Comparison of ENCODE assay signal across 16 cellular contexts in the genomic region with DNA sequence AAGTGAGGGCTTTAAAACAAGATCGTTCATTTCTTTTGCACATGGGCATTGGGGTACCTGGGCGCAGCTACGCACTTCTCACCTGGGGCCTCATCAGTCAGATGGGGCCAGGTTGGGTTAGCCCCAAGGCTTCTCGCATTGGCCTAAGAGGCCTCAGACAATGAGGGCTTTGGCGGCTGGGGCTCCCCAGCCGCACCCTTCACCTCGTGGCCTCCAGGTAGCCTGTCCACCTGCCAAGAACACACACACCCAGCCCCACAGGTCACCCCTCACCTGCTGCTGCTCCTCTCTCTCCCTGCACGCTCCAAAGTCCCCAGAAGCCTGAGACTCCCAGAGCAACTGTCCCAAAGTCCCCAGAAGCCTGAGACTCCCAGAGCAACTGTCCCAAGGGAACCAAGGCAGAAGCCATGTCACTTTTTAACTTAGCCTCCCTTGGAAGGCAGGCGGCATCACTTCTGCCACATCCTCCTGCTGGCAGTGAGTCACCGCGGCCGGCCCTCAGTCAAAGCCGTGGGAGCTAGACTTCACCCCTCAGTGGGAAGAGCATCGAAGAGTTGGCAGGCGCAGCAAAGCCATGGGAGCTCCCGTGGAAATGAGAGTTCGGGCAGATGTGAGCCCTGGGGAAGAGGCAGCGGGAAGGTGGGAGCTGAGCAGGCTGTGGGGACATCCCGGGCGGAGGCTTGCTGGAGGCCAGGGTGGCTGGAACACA.
A peak's percentile ranks its signal among the peaks of the same experiment; 100 is the strongest.
DNase-seq lines count a peak whose midpoint lies in the region; ATAC-seq and TF ChIP-seq lines count a peak whose summit lies in the region.
"Had no signal": no experiment of that assay in that cellular context is flagged by ENCODE, and none has a peak within 500 bp of the region (broad histone marks: within the 10 kb centered on the region; RNA-seq: fewer than 3 reads in every experiment).

No MANE protein-coding gene starts in this region.

- no peak overlapping the region for H3K56ac ChIP-seq in IMR-90 (ENCODE audit: extremely low read depth, insufficient read depth, low read length)

- ATAC-seq in CD8-positive, alpha-beta T cell: no peak
- ATAC-seq in IMR-90 (ENCODE audit: low read depth) (no peak), GM18861 (IDR thresholded peaks at IDR 0.05; ENCODE audit: unreplicated experiment) (no peak)
- ATAC-seq in naive thymus-derived CD8-positive, alpha-beta T cell: no peak
- ATAC-seq: heart right ventricle had no signal

- CTCF ChIA-PET in CD8-positive, alpha-beta T cell (lab: Charles Lee): interaction anchor here (1.2 to 4.2 kb wide), 3 partner anchors 30 to 296 kb away, joined by 3 to 23 read pairs (median 4); no protein-coding TSS in a partner anchor
- CTCF ChIA-PET in IMR-90 (lab: Yijun Ruan, JAX): no interaction called here

- no peaks in the 10 kb centered on the region for H3K27me3 ChIP-seq in CD8-positive, alpha-beta T cell (ENCODE audit: insufficient read depth, low read length)
- H3K27me3 ChIP-seq in IMR-90 (ENCODE audit: control insufficient read depth, insufficient read depth, low read length) (no peaks in the 10 kb centered on the region), H7 (ENCODE audit: control insufficient read depth, insufficient read depth, low read length) (no peaks in the 10 kb centered on the region)
- H3K27me3 ChIP-seq: BLaER1, heart right ventricle, ovary, thyroid gland had no signal

- TF ChIP-seq CTCF in CD8-positive, alpha-beta T cell (IDR thresholded peaks at IDR 0.05): no peak
- TF ChIP-seq CTCF in IMR-90 (conservative IDR thresholded peaks at IDR 0.05; ENCODE audit: low read depth, low read length): no peak

- no peak overlapping the region for H4K91ac ChIP-seq in IMR-90 (ENCODE audit: insufficient read depth, low read depth, low read length)

- intact Hi-C loops in CD8-positive, alpha-beta T cell (cut with DNase I, micrococcal nuclease): no loop called here
- intact Hi-C loops in IMR-90 (cut with micrococcal nuclease): no loop called here

- H3K4ac ChIP-seq in IMR-90 (ENCODE audit: low read depth, low read length): no peak overlapping the region

- BruUV-seq in IMR-90 (replicated peaks; lab: Mats Ljungman, UMichigan): no TSS peak

- dilution Hi-C loops in IMR-90 (cut with HindIII; ENCODE audit: low sequenced_read_pairs, unreplicated experiment): no loop called here

- 98% methylated on average over 14 of the region's 20 CpGs; no CpG with 5 or more reads in 1 of the 2 experiments for WGBS in IMR-90 (ENCODE audit: extremely low coverage in 2 of 2, insufficient read length in 1 of 2), 2 experiments

- no peak overlapping the region for H3K27ac ChIP-seq in CD8-positive, alpha-beta T cell (ENCODE audit: low read depth, low read length)
- no peak overlapping the region for H3K27ac ChIP-seq in IMR-90 (ENCODE audit: insufficient read depth, low read length)
- H3K27ac ChIP-seq: heart right ventricle, ovary, thyroid gland had no signal

- no peak overlapping the region for H3K4me3 Mint-ChIP-seq in CD8-positive, alpha-beta T cell
- H3K4me3 Mint-ChIP-seq in naive thymus-derived CD8-positive, alpha-beta T cell: no peak overlapping the region
- H3K4me3 Mint-ChIP-seq: IgD-negative memory B cell had no signal

- no peak for DNase-seq in CD8-positive, alpha-beta T cell
- DNase-seq in IMR-90 (peak; percentile 19), astrocyte of the hippocampus (ENCODE audit: low read depth, low spot score) (peak; percentile 68), H7 (no peak), GM19238 (ENCODE audit: insufficient read length, low spot score) (no peak), NCI-H2107 (lab: John Stamatoyannopoulos, UW) (no peak)
- DNase-seq in naive thymus-derived CD8-positive, alpha-beta T cell: peak in 1 of 10 donors; percentile 13
- DNase-seq: heart right ventricle, midbrain, NCI-H82, ovary, small intestine, thyroid gland had no signal

- in situ Hi-C loops in IMR-90 (cut with MboI; ENCODE audit: low sequenced_read_pairs): no loop called here

- no peak overlapping the region for H2AK5ac ChIP-seq in IMR-90 (ENCODE audit: low read depth, low read length)

- H3K4me1 Mint-ChIP-seq in CD8-positive, alpha-beta T cell (ENCODE audit: low read depth): no peaks in the 10 kb centered on the region
- H3K4me1 Mint-ChIP-seq in naive thymus-derived CD8-positive, alpha-beta T cell: peaks cover 0 to 2% (median 0%) of the 10 kb centered on the region in 4 donors

- H2BK15ac ChIP-seq in IMR-90 (ENCODE audit: low read depth, low read length): no peak overlapping the region

- H3K9me1 ChIP-seq in IMR-90 (ENCODE audit: insufficient read depth, low read length): 0 out of 2 replicates have a peak, but pooled peaks cover 3% of the 10 kb centered on the region

- H2BK120ac ChIP-seq in IMR-90 (ENCODE audit: low read depth, low read length): no peak overlapping the region

- H3K9me3 ChIP-seq in CD8-positive, alpha-beta T cell (ENCODE audit: low read length): no peaks in the 10 kb centered on the region
- no peaks in the 10 kb centered on the region for H3K9me3 ChIP-seq in IMR-90 (ENCODE audit: control insufficient read depth, insufficient read depth, low read length)
- H3K9me3 ChIP-seq: BLaER1, heart right ventricle, ovary, thyroid gland had no signal

- H3K79me1 ChIP-seq in IMR-90 (ENCODE audit: low read depth in 1 of 2, low read length in 2 of 2): no peaks in the 10 kb centered on the region

- TF ChIP-seq RAD21 in IMR-90 (IDR thresholded peaks at IDR 0.05; ENCODE audit: low read length): no peak

- H4K5ac ChIP-seq in IMR-90 (ENCODE audit: low read depth, low read length): no peak overlapping the region

- no peak overlapping the region for H4K8ac ChIP-seq in IMR-90 (ENCODE audit: low read depth in 2 of 2, low read length in 2 of 2)

- H3K27ac Mint-ChIP-seq in CD8-positive, alpha-beta T cell: peak overlapping the region; percentile 4
- peak overlapping the region in 6 of 10 donors; percentile 6 to 73 (median 59) for H3K27ac Mint-ChIP-seq in naive thymus-derived CD8-positive, alpha-beta T cell

- H2BK5ac ChIP-seq in IMR-90 (ENCODE audit: low read depth, low read length, poor library complexity, severe bottlenecking): no peak overlapping the region

- POLR2A ChIA-PET in CD8-positive, alpha-beta T cell (lab: Charles Lee): interaction anchor here (0.9 kb wide), 1 partner anchor 14 kb away, joined by 3 read pairs; no protein-coding TSS in a partner anchor
- POLR2A ChIA-PET in IMR-90 (lab: Charles Lee; ENCODE audit: unreplicated experiment): no interaction called here
- POLR2A ChIA-PET in naive thymus-derived CD8-positive, alpha-beta T cell (lab: Charles Lee): no interaction called here

- peaks cover 19% of the 10 kb centered on the region for H4K20me1 ChIP-seq in IMR-90 (ENCODE audit: insufficient read depth, low read length)

- no peak overlapping the region for H2AFZ ChIP-seq in IMR-90 (replicated peaks; ENCODE audit: low read length, poor library complexity)

- no peak overlapping the region for H3K23ac ChIP-seq in IMR-90 (ENCODE audit: low read depth, low read length)

- H3K9ac ChIP-seq in IMR-90 (ENCODE audit: low read depth, low read length): no peak overlapping the region
- H3K9ac ChIP-seq: BLaER1 had no signal

- H3K36me3 Mint-ChIP-seq in CD8-positive, alpha-beta T cell: peaks cover 75% of the 10 kb centered on the region
- peaks cover 0 to 53% (median 4%) of the 10 kb centered on the region in 3 donors for H3K36me3 Mint-ChIP-seq in naive thymus-derived CD8-positive, alpha-beta T cell

- H3K36me3 ChIP-seq in CD8-positive, alpha-beta T cell (ENCODE audit: insufficient read depth, low read length): peaks cover 10% of the 10 kb centered on the region
- H3K36me3 ChIP-seq in IMR-90 (ENCODE audit: control insufficient read depth, insufficient read depth, low read length): peaks cover 30% of the 10 kb centered on the region
- peaks cover 12% of the 10 kb centered on the region for H3K36me3 ChIP-seq in H7 (replicated peaks; ENCODE audit: control insufficient read depth, insufficient read depth, low read length)
- H3K36me3 ChIP-seq: ovary had no signal

- H3K4me1 ChIP-seq in CD8-positive, alpha-beta T cell (ENCODE audit: insufficient read depth, low read length): no peaks in the 10 kb centered on the region
- peaks cover 11% of the 10 kb centered on the region for H3K4me1 ChIP-seq in IMR-90 (ENCODE audit: control insufficient read depth, insufficient read depth, low read length)

- H3K9me3 Mint-ChIP-seq in CD8-positive, alpha-beta T cell: no peaks in the 10 kb centered on the region
- no peaks in the 10 kb centered on the region for H3K9me3 Mint-ChIP-seq in naive thymus-derived CD8-positive, alpha-beta T cell
- H3K9me3 Mint-ChIP-seq: IgD-negative memory B cell had no signal

- H3K4me3 ChIP-seq in CD8-positive, alpha-beta T cell (ENCODE audit: low read depth, low read length): no peak overlapping the region
- H3K4me3 ChIP-seq in IMR-90 (ENCODE audit: insufficient read depth, low read depth, low read length) (no peak overlapping the region), H7 (ENCODE audit: insufficient read depth, low read depth, low read length) (no peak overlapping the region)
- H3K4me3 ChIP-seq: BLaER1, heart right ventricle, ovary, thyroid gland had no signal

- H2BK20ac ChIP-seq in IMR-90 (ENCODE audit: low read depth, low read length): no peak overlapping the region

- H3K18ac ChIP-seq in IMR-90 (ENCODE audit: low read depth, low read length): no peak overlapping the region

- H3K14ac ChIP-seq in IMR-90 (replicated peaks; ENCODE audit: low read depth, low read length): no peak overlapping the region

- no peak overlapping the region for H2AK9ac ChIP-seq in IMR-90 (replicated peaks; ENCODE audit: low read depth, low read length, poor library complexity)

- no peak overlapping the region for H3K4me2 ChIP-seq in IMR-90 (ENCODE audit: low read depth, low read length)

- no peaks in the 10 kb centered on the region for H3K27me3 Mint-ChIP-seq in CD8-positive, alpha-beta T cell (ENCODE audit: low read depth)
- no peaks in the 10 kb centered on the region for H3K27me3 Mint-ChIP-seq in naive thymus-derived CD8-positive, alpha-beta T cell
- H3K27me3 Mint-ChIP-seq: IgD-negative memory B cell had no signal

- no peak for TF ChIP-seq POLR2A in IMR-90 (IDR thresholded peaks at IDR 0.05; ENCODE audit: low read depth, low read length)

TF ChIP-seq in IMR-90, 13 proteins besides CTCF, POLR2A, EP300 and RAD21 (continues in another document):
- TF ChIP-seq RFX5 (IDR thresholded peaks at IDR 0.05; ENCODE audit: low read depth, low read length): no peak
- TF ChIP-seq MAFK (IDR thresholded peaks at IDR 0.05; ENCODE audit: low read depth, low read length): no peak
- no peak for TF ChIP-seq SMC3 (IDR thresholded peaks at IDR 0.05; ENCODE audit: low read depth, low read length)
- no peak for TF ChIP-seq CHD1 (IDR thresholded peaks at IDR 0.05; ENCODE audit: low read depth, low read length)
- TF ChIP-seq, protein P1, sequence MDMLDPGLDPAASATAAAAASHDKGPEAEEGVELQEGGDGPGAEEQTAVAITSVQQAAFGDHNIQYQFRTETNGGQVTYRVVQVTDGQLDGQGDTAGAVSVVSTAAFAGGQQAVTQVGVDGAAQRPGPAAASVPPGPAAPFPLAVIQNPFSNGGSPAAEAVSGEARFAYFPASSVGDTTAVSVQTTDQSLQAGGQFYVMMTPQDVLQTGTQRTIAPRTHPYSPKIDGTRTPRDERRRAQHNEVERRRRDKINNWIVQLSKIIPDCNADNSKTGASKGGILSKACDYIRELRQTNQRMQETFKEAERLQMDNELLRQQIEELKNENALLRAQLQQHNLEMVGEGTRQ (IDR thresholded peaks at IDR 0.05; ENCODE audit: low read depth, low read length): no peak
- no peak for TF ChIP-seq RCOR1 (IDR thresholded peaks at IDR 0.05; ENCODE audit: insufficient replicate concordance, low read length)

Comparison
In these comparisons a context has a peak if more than half of its experiments do, and no peak if none do; other contexts are left out.
1. DNase-seq: peak in IMR-90 (single experiment) and astrocyte of the hippocampus (single experiment); none in CD8-positive, alpha-beta T cell (0 of 7), H7 (single experiment), GM19238 (single experiment) and NCI-H2107 (single experiment).